1 cellular context compared by ENCODE assay signal in the genomic region with DNA sequence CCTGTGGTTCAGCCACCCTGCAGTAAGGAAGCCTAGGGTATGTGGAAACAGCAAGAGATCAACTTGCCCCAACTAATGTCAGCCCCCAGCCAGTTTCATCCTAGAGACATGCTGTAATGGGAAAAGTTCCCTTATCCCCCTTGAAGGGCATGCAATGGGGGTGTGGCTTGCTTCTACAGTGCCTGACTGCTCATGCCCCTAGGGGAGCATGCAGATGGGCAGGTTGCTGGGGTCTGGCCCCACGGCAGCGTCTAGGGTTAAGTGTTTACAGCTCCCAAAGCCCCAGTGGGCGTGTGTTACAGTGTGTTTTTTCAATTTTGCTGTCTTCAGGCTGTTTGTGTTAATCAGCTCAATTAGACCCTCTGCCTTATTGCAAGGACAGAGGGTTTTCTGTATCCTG.
TF ChIP-seq lines count a peak whose summit lies in the region.

No MANE protein-coding gene starts in this region.

TF ChIP-seq in GM23338, 12 proteins besides CTCF, POLR2A, EP300 and RAD21 (continued from another document):
- TF ChIP-seq, protein P1, sequence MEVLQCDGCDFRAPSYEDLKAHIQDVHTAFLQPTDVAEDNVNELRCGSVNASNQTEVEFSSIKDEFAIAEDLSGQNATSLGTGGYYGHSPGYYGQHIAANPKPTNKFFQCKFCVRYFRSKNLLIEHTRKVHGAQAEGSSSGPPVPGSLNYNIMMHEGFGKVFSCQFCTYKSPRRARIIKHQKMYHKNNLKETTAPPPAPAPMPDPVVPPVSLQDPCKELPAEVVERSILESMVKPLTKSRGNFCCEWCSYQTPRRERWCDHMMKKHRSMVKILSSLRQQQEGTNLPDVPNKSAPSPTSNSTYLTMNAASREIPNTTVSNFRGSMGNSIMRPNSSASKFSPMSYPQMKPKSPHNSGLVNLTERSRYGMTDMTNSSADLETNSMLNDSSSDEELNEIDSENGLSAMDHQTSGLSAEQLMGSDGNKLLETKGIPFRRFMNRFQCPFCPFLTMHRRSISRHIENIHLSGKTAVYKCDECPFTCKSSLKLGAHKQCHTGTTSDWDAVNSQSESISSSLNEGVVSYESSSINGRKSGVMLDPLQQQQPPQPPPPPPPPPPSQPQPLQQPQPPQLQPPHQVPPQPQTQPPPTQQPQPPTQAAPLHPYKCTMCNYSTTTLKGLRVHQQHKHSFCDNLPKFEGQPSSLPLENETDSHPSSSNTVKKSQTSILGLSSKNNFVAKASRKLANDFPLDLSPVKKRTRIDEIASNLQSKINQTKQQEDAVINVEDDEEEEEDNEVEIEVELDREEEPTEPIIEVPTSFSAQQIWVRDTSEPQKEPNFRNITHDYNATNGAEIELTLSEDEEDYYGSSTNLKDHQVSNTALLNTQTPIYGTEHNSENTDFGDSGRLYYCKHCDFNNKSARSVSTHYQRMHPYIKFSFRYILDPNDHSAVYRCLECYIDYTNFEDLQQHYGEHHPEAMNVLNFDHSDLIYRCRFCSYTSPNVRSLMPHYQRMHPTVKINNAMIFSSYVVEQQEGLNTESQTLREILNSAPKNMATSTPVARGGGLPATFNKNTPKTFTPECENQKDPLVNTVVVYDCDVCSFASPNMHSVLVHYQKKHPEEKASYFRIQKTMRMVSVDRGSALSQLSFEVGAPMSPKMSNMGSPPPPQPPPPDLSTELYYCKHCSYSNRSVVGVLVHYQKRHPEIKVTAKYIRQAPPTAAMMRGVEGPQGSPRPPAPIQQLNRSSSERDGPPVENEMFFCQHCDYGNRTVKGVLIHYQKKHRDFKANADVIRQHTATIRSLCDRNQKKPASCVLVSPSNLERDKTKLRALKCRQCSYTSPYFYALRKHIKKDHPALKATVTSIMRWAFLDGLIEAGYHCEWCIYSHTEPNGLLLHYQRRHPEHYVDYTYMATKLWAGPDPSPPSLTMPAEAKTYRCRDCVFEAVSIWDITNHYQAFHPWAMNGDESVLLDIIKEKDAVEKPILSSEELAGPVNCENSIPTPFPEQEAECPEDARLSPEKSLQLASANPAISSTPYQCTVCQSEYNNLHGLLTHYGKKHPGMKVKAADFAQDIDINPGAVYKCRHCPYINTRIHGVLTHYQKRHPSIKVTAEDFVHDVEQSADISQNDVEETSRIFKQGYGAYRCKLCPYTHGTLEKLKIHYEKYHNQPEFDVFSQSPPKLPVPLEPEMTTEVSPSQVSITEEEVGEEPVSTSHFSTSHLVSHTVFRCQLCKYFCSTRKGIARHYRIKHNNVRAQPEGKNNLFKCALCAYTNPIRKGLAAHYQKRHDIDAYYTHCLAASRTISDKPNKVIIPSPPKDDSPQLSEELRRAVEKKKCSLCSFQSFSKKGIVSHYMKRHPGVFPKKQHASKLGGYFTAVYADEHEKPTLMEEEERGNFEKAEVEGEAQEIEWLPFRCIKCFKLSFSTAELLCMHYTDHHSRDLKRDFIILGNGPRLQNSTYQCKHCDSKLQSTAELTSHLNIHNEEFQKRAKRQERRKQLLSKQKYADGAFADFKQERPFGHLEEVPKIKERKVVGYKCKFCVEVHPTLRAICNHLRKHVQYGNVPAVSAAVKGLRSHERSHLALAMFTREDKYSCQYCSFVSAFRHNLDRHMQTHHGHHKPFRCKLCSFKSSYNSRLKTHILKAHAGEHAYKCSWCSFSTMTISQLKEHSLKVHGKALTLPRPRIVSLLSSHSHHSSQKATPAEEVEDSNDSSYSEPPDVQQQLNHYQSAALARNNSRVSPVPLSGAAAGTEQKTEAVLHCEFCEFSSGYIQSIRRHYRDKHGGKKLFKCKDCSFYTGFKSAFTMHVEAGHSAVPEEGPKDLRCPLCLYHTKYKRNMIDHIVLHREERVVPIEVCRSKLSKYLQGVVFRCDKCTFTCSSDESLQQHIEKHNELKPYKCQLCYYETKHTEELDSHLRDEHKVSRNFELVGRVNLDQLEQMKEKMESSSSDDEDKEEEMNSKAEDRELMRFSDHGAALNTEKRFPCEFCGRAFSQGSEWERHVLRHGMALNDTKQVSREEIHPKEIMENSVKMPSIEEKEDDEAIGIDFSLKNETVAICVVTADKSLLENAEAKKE (CRISPR knock-in tag; IDR thresholded peaks at IDR 0.05): no peak
- TF ChIP-seq ZNF114 (CRISPR knock-in tag; IDR thresholded peaks at IDR 0.05) (no peak), CREB1 (CRISPR knock-in tag; IDR thresholded peaks at IDR 0.05; ENCODE audit: low read depth) (no peak), ZNF331 (CRISPR knock-in tag; IDR thresholded peaks at IDR 0.05; ENCODE audit: low read depth) (no peak), STAT1 (IDR thresholded peaks at IDR 0.05; ENCODE audit: unreplicated experiment) (no peak), POLR2AphosphoS5 (IDR thresholded peaks at IDR 0.05; ENCODE audit: low read depth) (no peak)
TF ChIP-seq in GM23338: peak in this region for 0.
